ENCODE assay signal across 8 cellular contexts in the genomic region with DNA sequence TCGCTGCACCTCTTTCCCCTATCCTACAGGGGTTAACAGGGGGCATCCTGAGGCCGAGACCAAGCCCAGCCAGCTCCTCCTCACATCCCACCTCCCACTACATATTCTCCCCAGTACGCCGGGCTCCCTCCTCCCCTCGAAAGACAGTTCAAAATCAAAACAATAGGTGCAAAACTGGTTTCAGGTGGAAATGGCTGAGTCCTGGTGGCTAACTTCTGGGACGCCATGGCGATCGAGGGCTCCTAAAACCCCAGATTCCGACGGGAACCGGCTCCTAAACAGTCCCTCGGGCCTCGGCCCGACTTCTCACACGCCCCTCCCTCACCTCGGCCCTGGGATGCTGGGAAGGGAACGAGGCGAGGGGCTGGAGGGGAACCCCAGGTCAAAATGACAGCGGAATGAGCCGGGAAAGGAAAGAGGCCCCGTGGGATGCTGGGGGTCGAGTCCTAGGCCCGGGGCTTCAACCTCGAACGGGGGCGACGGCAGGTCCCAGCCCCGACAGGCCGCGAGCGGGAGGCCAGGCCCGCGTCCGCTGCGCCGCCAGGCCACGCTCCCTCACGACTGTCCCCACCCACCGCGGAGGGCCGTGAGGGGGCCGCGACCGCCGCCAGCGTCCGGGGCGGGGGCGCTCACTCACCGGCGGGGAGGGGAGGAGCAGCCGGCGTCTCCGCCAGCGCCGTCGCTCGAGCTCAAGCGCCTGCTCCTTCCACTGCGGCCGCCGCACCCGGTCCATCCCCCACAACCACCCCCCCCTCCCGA. TPM values are rescaled to one million over a fixed set of nuclear protein-coding genes. Genes with fewer than 3 reads are reported as not detected.
DNase-seq lines count a peak whose midpoint lies in the region; ATAC-seq and TF ChIP-seq lines count a peak whose summit lies in the region.

No MANE protein-coding gene starts in this region.

- no peaks in the 10 kb centered on the region for H3K27me3 ChIP-seq in lung (ENCODE audit: control insufficient read depth, insufficient read depth)

- H3K27ac ChIP-seq in lung (ENCODE audit: low read depth in 1 of 2, low read length in 1 of 2), result peak overlapping the region; percentile 97 to 98

- peak overlapping the region; percentile 92 for H3K4me3 ChIP-seq in lung

- intact Hi-C loops in activated CD4-positive, alpha-beta T cell treated with anti-CD3 and anti-CD28 coated beads for 36 hours (cut with DNase I, micrococcal nuclease), result loop anchor here (1.0 to 10.0 kb wide), 11 partner anchors 218 to 1132 kb away; partner anchors contain the start of genes ASTE1 (in 1 of the 2), ATP2C1 (in 1 of the 2), EFCAB12 (in 1 of the 2) and IFT122 (in 1 of the 2)

- no peaks in the 10 kb centered on the region for H3K36me3 Mint-ChIP-seq in activated CD4-positive, alpha-beta T cell treated with anti-CD3 and anti-CD28 coated beads for 36 hours (ENCODE audit: low read depth)

- ATAC-seq in activated CD4-positive, alpha-beta T cell treated with anti-CD3 and anti-CD28 coated beads for 36 hours, result peak; percentile 70
- ATAC-seq in lung (ENCODE audit: insufficient read depth, low FRiP score), result peak; percentile 84

- H3K9me3 ChIP-seq in lung (ENCODE audit: control insufficient read depth in 2 of 2, insufficient read depth in 1 of 2, low read length in 1 of 2), result no peaks in the 10 kb centered on the region

- 0 to 1% methylated on average over 28 to 64 of the region's 64 CpGs for WGBS in lung, 2 donors

- no peaks in the 10 kb centered on the region for H3K9me3 Mint-ChIP-seq in activated CD4-positive, alpha-beta T cell treated with anti-CD3 and anti-CD28 coated beads for 36 hours (ENCODE audit: low read depth)

- POLR2A ChIA-PET in activated CD4-positive, alpha-beta T cell treated with anti-CD3 and anti-CD28 coated beads for 36 hours (lab: Charles Lee), result interaction anchor here (0.6 to 1.3 kb wide), 3 partner anchors 299 to 493 kb away, joined by 3 read pairs; partner anchors contain the start of gene IFT122

- DNase-seq in NCI-H2107 treated with DMSO at 0.1 percent for 48 hours (lab: John Stamatoyannopoulos, UW; ENCODE audit: unreplicated experiment) (peak; percentile 29), NCI-H2107 (lab: John Stamatoyannopoulos, UW) (no peak), H4 (ENCODE audit: low spot score) (peak; percentile 19), M059J (ENCODE audit: low read depth) (peak; percentile 65), dedifferentiated amniotic fluid mesenchymal stem cell (ENCODE audit: extremely low spot score) (peak; percentile 16), lung (ENCODE audit: low spot score) (peak; percentile 62)
- peak; percentile 44 for DNase-seq in activated CD4-positive, alpha-beta T cell treated with anti-CD3 and anti-CD28 coated beads for 36 hours
- peak; percentile 49 for DNase-seq in stimulated activated CD8-positive, alpha-beta memory T cell treated with anti-CD3 and anti-CD28 coated beads, Interleukin-15, amount 100 ng/mL, for 1 hour (ENCODE audit: low read depth)

- peak overlapping the region; percentile 85 for H3K27ac Mint-ChIP-seq in activated CD4-positive, alpha-beta T cell treated with anti-CD3 and anti-CD28 coated beads for 36 hours

- no peaks in the 10 kb centered on the region for H3K27me3 Mint-ChIP-seq in activated CD4-positive, alpha-beta T cell treated with anti-CD3 and anti-CD28 coated beads for 36 hours

- TF ChIP-seq CTCF in lung (IDR thresholded peaks at IDR 0.05; ENCODE audit: control extremely low read depth, extremely low read depth), result no peak

- H3K4me3 Mint-ChIP-seq in activated CD4-positive, alpha-beta T cell treated with anti-CD3 and anti-CD28 coated beads for 36 hours, result peak overlapping the region; percentile 86

- no peaks in the 10 kb centered on the region for H3K36me3 ChIP-seq in lung (ENCODE audit: control insufficient read depth in 2 of 2, insufficient read depth in 2 of 2, low read length in 2 of 2)

- CTCF ChIA-PET in activated CD4-positive, alpha-beta T cell treated with anti-CD3 and anti-CD28 coated beads for 36 hours (lab: Charles Lee), result interaction anchor here (0.7 to 1.3 kb wide), 4 partner anchors 8 to 83 kb away, joined by 3 to 4 read pairs (median 4); no protein-coding TSS in a partner anchor

- H3K4me1 Mint-ChIP-seq in activated CD4-positive, alpha-beta T cell treated with anti-CD3 and anti-CD28 coated beads for 36 hours, result peaks cover 41% of the 10 kb centered on the region

- H3K4me1 ChIP-seq in lung (ENCODE audit: control insufficient read depth in 2 of 2, insufficient read depth in 2 of 2, low read length in 2 of 2), result peaks cover 0 to 11% of the 10 kb centered on the region in 2 donors

RNA-seq across cellular contexts. Expression of gene TMCC1, which starts 0.5 kb away (rescaled TPM):
- 5.1 and 11.1 TPM in 2 replicates for total RNA-seq in H4 (2014; rRNA removed; shearing (Covaris generic))
- total RNA-seq in M059J (2014; rRNA removed; shearing (Covaris generic)), result 6.8 and 10.1 TPM in 2 replicates
- 10 to 100 TPM; 14.8 to 17.3 TPM for total RNA-seq in activated CD4-positive, alpha-beta T cell treated with anti-CD3 and anti-CD28 coated beads for 36 hours
- total RNA-seq in lung, result 10 to 100 TPM; 33.8 to 39.4 TPM
- 10 to 100 TPM in 1 of 2 donors, 1 to 10 TPM in 1; 8.7 to 11.8 TPM for polyA plus RNA-seq in lung
